3 cellular contexts compared by ENCODE assay signal in the genomic region with DNA sequence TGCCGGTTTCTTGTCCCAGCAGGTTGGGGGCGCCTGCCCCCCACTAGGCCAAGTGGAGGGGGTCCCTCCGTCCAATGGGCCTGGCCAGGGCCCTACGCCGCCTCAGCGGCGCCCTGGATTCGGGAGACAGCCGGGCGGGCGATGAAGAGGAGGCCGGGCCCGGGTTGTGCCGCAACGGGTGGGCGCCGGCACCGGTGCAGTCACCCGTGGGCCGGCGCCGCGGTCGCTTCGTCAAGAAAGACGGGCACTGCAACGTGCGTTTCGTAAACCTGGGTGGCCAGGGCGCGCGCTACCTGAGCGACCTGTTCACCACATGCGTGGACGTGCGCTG.
A peak's percentile ranks its signal among the peaks of the same experiment; 100 is the strongest.
TF ChIP-seq lines count a peak whose summit lies in the region.

No MANE protein-coding gene starts in this region.

TF ChIP-seq in SK-N-SH, 30 proteins besides CTCF, POLR2A, EP300 and RAD21:
- TF ChIP-seq RFX5 (IDR thresholded peaks at IDR 0.05; ENCODE audit: low read length), result no peak
- TF ChIP-seq, protein P1, sequence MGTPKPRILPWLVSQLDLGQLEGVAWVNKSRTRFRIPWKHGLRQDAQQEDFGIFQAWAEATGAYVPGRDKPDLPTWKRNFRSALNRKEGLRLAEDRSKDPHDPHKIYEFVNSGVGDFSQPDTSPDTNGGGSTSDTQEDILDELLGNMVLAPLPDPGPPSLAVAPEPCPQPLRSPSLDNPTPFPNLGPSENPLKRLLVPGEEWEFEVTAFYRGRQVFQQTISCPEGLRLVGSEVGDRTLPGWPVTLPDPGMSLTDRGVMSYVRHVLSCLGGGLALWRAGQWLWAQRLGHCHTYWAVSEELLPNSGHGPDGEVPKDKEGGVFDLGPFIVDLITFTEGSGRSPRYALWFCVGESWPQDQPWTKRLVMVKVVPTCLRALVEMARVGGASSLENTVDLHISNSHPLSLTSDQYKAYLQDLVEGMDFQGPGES (IDR thresholded peaks at IDR 0.05; ENCODE audit: low read depth, low read length), result no peak
- no peak for TF ChIP-seq FOXJ3 (CRISPR knock-in tag; IDR thresholded peaks at IDR 0.05)
- no peak for TF ChIP-seq FOSL2 (IDR thresholded peaks at IDR 0.05; ENCODE audit: borderline replicate concordance, low read depth)
- TF ChIP-seq TAF1 (IDR thresholded peaks at IDR 0.05; ENCODE audit: borderline replicate concordance, low read depth, low read length), result no peak
- no peak for TF ChIP-seq SIN3A (IDR thresholded peaks at IDR 0.05; ENCODE audit: borderline replicate concordance, low read depth, low read length)
- no peak for TF ChIP-seq NFIC (IDR thresholded peaks at IDR 0.05; ENCODE audit: borderline replicate concordance)
- no peak for TF ChIP-seq FOXM1 (IDR thresholded peaks at IDR 0.05; ENCODE audit: low read depth)
- no peak for TF ChIP-seq GATA2 (CRISPR knock-in tag; IDR thresholded peaks at IDR 0.05)
- no peak for TF ChIP-seq MXI1 (IDR thresholded peaks at IDR 0.05; ENCODE audit: low read depth, low read length)
- no peak for TF ChIP-seq MEF2A (IDR thresholded peaks at IDR 0.05; ENCODE audit: borderline replicate concordance, low read depth)
- TF ChIP-seq, protein P2, sequence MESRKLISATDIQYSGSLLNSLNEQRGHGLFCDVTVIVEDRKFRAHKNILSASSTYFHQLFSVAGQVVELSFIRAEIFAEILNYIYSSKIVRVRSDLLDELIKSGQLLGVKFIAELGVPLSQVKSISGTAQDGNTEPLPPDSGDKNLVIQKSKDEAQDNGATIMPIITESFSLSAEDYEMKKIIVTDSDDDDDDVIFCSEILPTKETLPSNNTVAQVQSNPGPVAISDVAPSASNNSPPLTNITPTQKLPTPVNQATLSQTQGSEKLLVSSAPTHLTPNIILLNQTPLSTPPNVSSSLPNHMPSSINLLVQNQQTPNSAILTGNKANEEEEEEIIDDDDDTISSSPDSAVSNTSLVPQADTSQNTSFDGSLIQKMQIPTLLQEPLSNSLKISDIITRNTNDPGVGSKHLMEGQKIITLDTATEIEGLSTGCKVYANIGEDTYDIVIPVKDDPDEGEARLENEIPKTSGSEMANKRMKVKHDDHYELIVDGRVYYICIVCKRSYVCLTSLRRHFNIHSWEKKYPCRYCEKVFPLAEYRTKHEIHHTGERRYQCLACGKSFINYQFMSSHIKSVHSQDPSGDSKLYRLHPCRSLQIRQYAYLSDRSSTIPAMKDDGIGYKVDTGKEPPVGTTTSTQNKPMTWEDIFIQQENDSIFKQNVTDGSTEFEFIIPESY (IDR thresholded peaks at IDR 0.05; ENCODE audit: borderline replicate concordance, low read depth), result no peak
- no peak for TF ChIP-seq TCF12 (IDR thresholded peaks at IDR 0.05)
- no peak for TF ChIP-seq SMC3 (IDR thresholded peaks at IDR 0.05; ENCODE audit: low read depth, low read length)
- TF ChIP-seq, protein P3, sequence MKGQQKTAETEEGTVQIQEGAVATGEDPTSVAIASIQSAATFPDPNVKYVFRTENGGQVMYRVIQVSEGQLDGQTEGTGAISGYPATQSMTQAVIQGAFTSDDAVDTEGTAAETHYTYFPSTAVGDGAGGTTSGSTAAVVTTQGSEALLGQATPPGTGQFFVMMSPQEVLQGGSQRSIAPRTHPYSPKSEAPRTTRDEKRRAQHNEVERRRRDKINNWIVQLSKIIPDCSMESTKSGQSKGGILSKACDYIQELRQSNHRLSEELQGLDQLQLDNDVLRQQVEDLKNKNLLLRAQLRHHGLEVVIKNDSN (IDR thresholded peaks at IDR 0.05; ENCODE audit: borderline replicate concordance, low read depth), result no peak

TF ChIP-seq in SK-N-SH treated with all-trans-retinoic acid at 6 μM for 48 hours, 23 proteins besides CTCF, POLR2A, EP300 and RAD21:
- TF ChIP-seq RARB (CRISPR knock-in tag; IDR thresholded peaks at IDR 0.05) (no peak), OSR1 (CRISPR knock-in tag; IDR thresholded peaks at IDR 0.05) (no peak), ZNF8 (CRISPR knock-in tag; IDR thresholded peaks at IDR 0.05) (no peak), ZFP3 (CRISPR knock-in tag; IDR thresholded peaks at IDR 0.05) (no peak), GLIS3 (CRISPR knock-in tag; IDR thresholded peaks at IDR 0.05) (no peak), ISL1 (CRISPR knock-in tag; IDR thresholded peaks at IDR 0.05) (no peak), ARNTL (CRISPR knock-in tag; IDR thresholded peaks at IDR 0.05; ENCODE audit: borderline replicate concordance, low read depth) (no peak), TCF4 (CRISPR knock-in tag; IDR thresholded peaks at IDR 0.05; ENCODE audit: borderline replicate concordance) (no peak), ZNF70 (CRISPR knock-in tag; IDR thresholded peaks at IDR 0.05) (no peak)
- TF ChIP-seq, protein P4, sequence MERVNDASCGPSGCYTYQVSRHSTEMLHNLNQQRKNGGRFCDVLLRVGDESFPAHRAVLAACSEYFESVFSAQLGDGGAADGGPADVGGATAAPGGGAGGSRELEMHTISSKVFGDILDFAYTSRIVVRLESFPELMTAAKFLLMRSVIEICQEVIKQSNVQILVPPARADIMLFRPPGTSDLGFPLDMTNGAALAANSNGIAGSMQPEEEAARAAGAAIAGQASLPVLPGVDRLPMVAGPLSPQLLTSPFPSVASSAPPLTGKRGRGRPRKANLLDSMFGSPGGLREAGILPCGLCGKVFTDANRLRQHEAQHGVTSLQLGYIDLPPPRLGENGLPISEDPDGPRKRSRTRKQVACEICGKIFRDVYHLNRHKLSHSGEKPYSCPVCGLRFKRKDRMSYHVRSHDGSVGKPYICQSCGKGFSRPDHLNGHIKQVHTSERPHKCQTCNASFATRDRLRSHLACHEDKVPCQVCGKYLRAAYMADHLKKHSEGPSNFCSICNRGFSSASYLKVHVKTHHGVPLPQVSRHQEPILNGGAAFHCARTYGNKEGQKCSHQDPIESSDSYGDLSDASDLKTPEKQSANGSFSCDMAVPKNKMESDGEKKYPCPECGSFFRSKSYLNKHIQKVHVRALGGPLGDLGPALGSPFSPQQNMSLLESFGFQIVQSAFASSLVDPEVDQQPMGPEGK (CRISPR knock-in tag; IDR thresholded peaks at IDR 0.05; ENCODE audit: borderline replicate concordance), result no peak
TF ChIP-seq in SK-N-SH treated with all-trans-retinoic acid at 6 μM for 48 hours: peak in this region for 0.

TF ChIP-seq in HepG2, 621 proteins besides CTCF, POLR2A, EP300 and RAD21:
- no peak for TF ChIP-seq IKZF4 (CRISPR knock-in tag; IDR thresholded peaks at IDR 0.05; ENCODE audit: borderline replicate concordance, low read depth, not compliant biosample characterization)
- no peak for TF ChIP-seq ZNF616 (CRISPR knock-in tag; IDR thresholded peaks at IDR 0.05; ENCODE audit: low read depth)
- TF ChIP-seq PCBP2 (optimal IDR thresholded peaks at IDR 0.05; ENCODE audit: low read depth, low read length, poor library complexity, severe bottlenecking), result no peak
- TF ChIP-seq, protein P5, sequence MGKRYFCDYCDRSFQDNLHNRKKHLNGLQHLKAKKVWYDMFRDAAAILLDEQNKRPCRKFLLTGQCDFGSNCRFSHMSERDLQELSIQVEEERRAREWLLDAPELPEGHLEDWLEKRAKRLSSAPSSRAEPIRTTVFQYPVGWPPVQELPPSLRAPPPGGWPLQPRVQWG (CRISPR knock-in tag; IDR thresholded peaks at IDR 0.05; ENCODE audit: borderline replicate concordance, low read depth), result no peak
- no peak for TF ChIP-seq SP2 (CRISPR knock-in tag; IDR thresholded peaks at IDR 0.05)
- peak; percentile 35; the same call in 1 of the 2 replicates for TF ChIP-seq RBFOX2 (IDR thresholded peaks at IDR 0.05; ENCODE audit: low read depth, low read length)
